Comparison of ENCODE assay signal across 29 cellular contexts in genomic region chr6:130895516-130895915, GRCh38.
"Had no signal": no experiment of that assay in that cellular context is flagged by ENCODE, and none has a peak within 500 bp of the region (broad histone marks: within the 10 kb centered on the region; RNA-seq: fewer than 3 reads in every experiment).

No MANE protein-coding gene starts in this region.

- H3K4me1 ChIP-seq: ascending aorta, breast epithelium, colonic mucosa, foreskin keratinocyte, gastrocnemius medialis had no signal

- H3K4me3 ChIP-seq: adrenal gland, ascending aorta, breast epithelium, cardiac muscle cell, colonic mucosa, esophagus squamous epithelium, gastrocnemius medialis, heart left ventricle had no signal

- ATAC-seq: activated CD4-positive, alpha-beta T cell treated with anti-CD3 and anti-CD28 coated beads for 36 hours; activated CD8-positive, alpha-beta memory T cell treated with anti-CD3 and anti-CD28 coated beads, Interleukin-2, amount 10 ng/mL, durations not matched to agents 7 days and 5 days; activated CD8-positive, alpha-beta T cell treated with anti-CD3 and anti-CD28 coated beads, Interleukin-2, amount 10 ng/mL, durations not matched to agents 7 days and 5 days; activated naive CD8-positive, alpha-beta T cell treated with anti-CD3 and anti-CD28 coated beads, Interleukin-2, amount 50 U/mL, for 24 hours; foreskin keratinocyte; heart left ventricle had no signal

- H3K27ac ChIP-seq: adrenal gland, ascending aorta, breast epithelium, cardiac muscle cell, colonic mucosa, epithelial cell of prostate, esophagus squamous epithelium, foreskin keratinocyte, gastrocnemius medialis, heart left ventricle had no signal

- DNase-seq: activated CD4-positive, alpha-beta memory T cell treated with anti-CD3 and anti-CD28 coated beads for 36 hours; activated CD4-positive, alpha-beta T cell treated with anti-CD3 and anti-CD28 coated beads for 36 hours; activated CD4-positive, alpha-beta T cell treated with anti-CD3 and anti-CD28 coated beads, Interleukin-2, amount 10 ng/mL, durations not matched to agents 24 days and 14 days; activated CD4-positive, CD25-positive, alpha-beta regulatory T cell; activated CD4-positive, CD25-positive, alpha-beta regulatory T cell treated with anti-CD3 and anti-CD28 coated beads, Interleukin-2, amount 50 U/mL, for 72 hours; activated CD8-positive, alpha-beta memory T cell treated with anti-CD3 and anti-CD28 coated beads, Interleukin-2, amount 10 ng/mL, durations not matched to agents 7 days and 5 days; activated CD8-positive, alpha-beta memory T cell treated with anti-CD3 and anti-CD28 coated beads, Interleukin-2, amount 50 U/mL, for 4 hours; activated CD8-positive, alpha-beta T cell treated with anti-CD3 and anti-CD28 coated beads, Interleukin-2, amount 10 ng/mL, durations not matched to agents 7 days and 5 days; activated effector memory CD4-positive, alpha-beta T cell treated with anti-CD3 and anti-CD28 coated beads, Interleukin-2, amount 50 U/mL, for 16 hours; activated naive CD4-positive, alpha-beta T cell treated with anti-CD3 and anti-CD28 coated beads for 36 hours; activated naive CD8-positive, alpha-beta T cell treated with anti-CD3 and anti-CD28 coated beads for 36 hours; activated naive CD8-positive, alpha-beta T cell treated with anti-CD3 and anti-CD28 coated beads, Interleukin-2, amount 50 U/mL, for 24 hours; activated T-cell treated with anti-CD3 and anti-CD28 coated beads, Interleukin-2, amount 50 U/mL, for 1 hour; activated T-cell treated with anti-CD3 and anti-CD28 coated beads, Interleukin-2, amount 50 U/mL, for 48 hours; central memory CD4-positive, alpha-beta T cell; cerebellar nuclear complex; colonic mucosa; effector CD8-positive, alpha-beta T cell; esophagus squamous epithelium; foreskin keratinocyte; glutamatergic neuron; heart left ventricle; T-helper 2 cell had no signal

- H3K27me3 ChIP-seq: adrenal gland, ascending aorta, breast epithelium, cardiac muscle cell, colonic mucosa, esophagus squamous epithelium, foreskin keratinocyte, gastrocnemius medialis, heart left ventricle had no signal

- H3K36me3 ChIP-seq: breast epithelium, colonic mucosa, gastrocnemius medialis had no signal

- H3K9me3 ChIP-seq: adrenal gland, ascending aorta, breast epithelium, colonic mucosa, esophagus squamous epithelium, gastrocnemius medialis, heart left ventricle had no signal
